ENCODE assay signal across 13 cellular contexts in the genomic region with DNA sequence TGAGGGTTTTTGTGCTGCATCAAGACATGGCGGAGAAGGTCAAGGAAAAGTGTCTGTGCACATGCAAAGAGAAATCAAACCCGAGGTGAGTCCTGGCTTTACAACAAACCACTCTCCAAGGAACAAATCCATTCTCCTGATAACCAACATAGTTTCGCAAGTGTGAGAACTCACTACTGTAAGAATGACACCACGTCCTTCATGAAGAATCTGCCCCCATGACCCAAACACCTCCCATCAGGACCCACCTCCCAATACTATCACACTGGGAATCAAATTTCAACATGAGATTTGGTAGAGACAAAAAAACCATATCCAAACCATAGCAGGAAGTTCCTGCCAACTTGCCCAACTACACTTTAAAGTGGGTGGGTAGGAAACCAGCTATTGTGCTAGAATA. TPM values are rescaled to one million over a fixed set of nuclear protein-coding genes. Genes with fewer than 3 reads are reported as not detected.
A peak's percentile ranks its signal among the peaks of the same experiment; 100 is the strongest.
DNase-seq lines count a peak whose midpoint lies in the region; ATAC-seq and TF ChIP-seq lines count a peak whose summit lies in the region.
"Had no signal": no experiment of that assay in that cellular context is flagged by ENCODE, and none has a peak within 500 bp of the region (broad histone marks: within the 10 kb centered on the region; RNA-seq: fewer than 3 reads in every experiment).

No MANE protein-coding gene starts in this region.

- H3K4me3 ChIP-seq in neural cell (ENCODE audit: low read length), result peak overlapping the region; percentile 75

- no peaks in the 10 kb centered on the region for H3K27me3 ChIP-seq in CD4-positive, alpha-beta T cell (ENCODE audit: control insufficient read depth, insufficient read depth, low read length)
- H3K27me3 ChIP-seq in neural cell (ENCODE audit: insufficient read depth, low read depth, low read length), result no peaks in the 10 kb centered on the region
- H3K27me3 ChIP-seq: upper lobe of right lung had no signal

- intact Hi-C loops in CD4-positive, alpha-beta T cell (cut with DNase I, micrococcal nuclease), result no loop called here

- H3K9ac ChIP-seq in neural cell (ENCODE audit: low read length), result peak overlapping the region; percentile 18

- H3K9me3 ChIP-seq in CD4-positive, alpha-beta T cell (ENCODE audit: control insufficient read depth, low read length), result no peaks in the 10 kb centered on the region
- no peaks in the 10 kb centered on the region for H3K9me3 ChIP-seq in neural cell (ENCODE audit: low read length)
- H3K9me3 ChIP-seq: upper lobe of right lung had no signal

- peak overlapping the region; percentile 96 for H3K27ac Mint-ChIP-seq in CD4-positive, alpha-beta T cell
- H3K27ac Mint-ChIP-seq in HFFc6, result peak overlapping the region; percentile 98
- H3K27ac Mint-ChIP-seq in brain, result peak overlapping the region; percentile 70 to 99 (median 80)
- no peak overlapping the region for H3K27ac Mint-ChIP-seq in T-helper 2 cell treated with Interferon-gamma antibody and Interleukin-4, amounts not matched to agents 5 μg/mL and 100 μg/mL, for 36 hours
- H3K27ac Mint-ChIP-seq: WTC11 had no signal

- TF ChIP-seq RAD21 in neural cell (conservative IDR thresholded peaks at IDR 0.05), result no peak

- no peaks in the 10 kb centered on the region for H3K36me3 ChIP-seq in neural cell (ENCODE audit: insufficient read depth, low read length)
- H3K36me3 ChIP-seq: upper lobe of right lung had no signal

- H2AFZ ChIP-seq in neural cell (ENCODE audit: low read depth, low read length), result no peak overlapping the region

- no peaks in the 10 kb centered on the region for H3K9me3 Mint-ChIP-seq in CD4-positive, alpha-beta T cell
- no peaks in the 10 kb centered on the region for H3K9me3 Mint-ChIP-seq in HFFc6
- peaks cover 0 to 3% (median 0%) of the 10 kb centered on the region in 5 experiments for H3K9me3 Mint-ChIP-seq in brain
- no peaks in the 10 kb centered on the region for H3K9me3 Mint-ChIP-seq in T-helper 2 cell treated with Interferon-gamma antibody and Interleukin-4, amounts not matched to agents 5 μg/mL and 100 μg/mL, for 36 hours
- H3K9me3 Mint-ChIP-seq: naive B cell, WTC11 had no signal

- CTCF ChIA-PET in CD4-positive, alpha-beta T cell (lab: Charles Lee), result interaction anchor here (1.0 kb wide), 1 partner anchor 39 kb away, joined by 3 read pairs; a partner anchor contains a TSS

- no peaks in the 10 kb centered on the region for H3F3A ChIP-seq in neural cell (ENCODE audit: insufficient read depth, low read length, poor library complexity, severe bottlenecking)

- no peaks in the 10 kb centered on the region for H4K20me1 ChIP-seq in neural cell (ENCODE audit: insufficient read depth)

- H3K4me3 Mint-ChIP-seq in CD4-positive, alpha-beta T cell, result peak overlapping the region; percentile 92
- H3K4me3 Mint-ChIP-seq in HFFc6, result peak overlapping the region; percentile 91
- H3K4me3 Mint-ChIP-seq in brain, result peak overlapping the region; percentile 89 to 98 (median 91)
- H3K4me3 Mint-ChIP-seq in T-helper 2 cell treated with Interferon-gamma antibody and Interleukin-4, amounts not matched to agents 5 μg/mL and 100 μg/mL, for 36 hours, result no peak overlapping the region
- H3K4me3 Mint-ChIP-seq: WTC11 had no signal

- H3K4me2 ChIP-seq in neural cell (ENCODE audit: low read length), result peak overlapping the region; percentile 93

- TF ChIP-seq CTCF in CD4-positive, alpha-beta T cell (IDR thresholded peaks at IDR 0.05), result no peak
- TF ChIP-seq CTCF in HFFc6 (IDR thresholded peaks at IDR 0.05) (no peak), brain (conservative IDR thresholded peaks at IDR 0.05) (no peak), neural cell (IDR thresholded peaks at IDR 0.05; ENCODE audit: poor library complexity, severe bottlenecking) (no peak)

- H3K27me3 Mint-ChIP-seq in CD4-positive, alpha-beta T cell, result no peaks in the 10 kb centered on the region
- H3K27me3 Mint-ChIP-seq in HFFc6 (ENCODE audit: insufficient read depth), result no peaks in the 10 kb centered on the region; the same call in 1 of the 2 replicates
- peaks cover 10% of the 10 kb centered on the region for H3K27me3 Mint-ChIP-seq in brain
- peaks cover 5% of the 10 kb centered on the region for H3K27me3 Mint-ChIP-seq in T-helper 2 cell treated with Interferon-gamma antibody and Interleukin-4, amounts not matched to agents 5 μg/mL and 100 μg/mL, for 36 hours (ENCODE audit: low read depth)
- H3K27me3 Mint-ChIP-seq: naive B cell had no signal

- H3K36me3 Mint-ChIP-seq in CD4-positive, alpha-beta T cell (ENCODE audit: low read depth), result peaks cover 11% of the 10 kb centered on the region
- 0 out of 2 replicates have a peak, but pooled peaks cover 7% of the 10 kb centered on the region for H3K36me3 Mint-ChIP-seq in HFFc6 (ENCODE audit: low read depth)
- peaks cover 30% of the 10 kb centered on the region for H3K36me3 Mint-ChIP-seq in brain
- H3K36me3 Mint-ChIP-seq in T-helper 2 cell treated with Interferon-gamma antibody and Interleukin-4, amounts not matched to agents 5 μg/mL and 100 μg/mL, for 36 hours (ENCODE audit: low read depth), result no peaks in the 10 kb centered on the region
- H3K36me3 Mint-ChIP-seq: naive B cell, WTC11 had no signal

- POLR2A ChIA-PET in CD4-positive, alpha-beta T cell (lab: Charles Lee), result interaction anchor here (0.9 to 1.4 kb wide), 3 partner anchors 17 to 605 kb away, joined by 3 read pairs; a partner anchor contains a TSS

- ATAC-seq in CD4-positive, alpha-beta T cell (ENCODE audit: poor library complexity), result no peak
- ATAC-seq: upper lobe of right lung, WTC11 had no signal

- no peak for TF ChIP-seq EP300 in neural cell (conservative IDR thresholded peaks at IDR 0.05; ENCODE audit: poor library complexity, severe bottlenecking)

- DNase-seq in CD4-positive, alpha-beta T cell, result no peak
- DNase-seq in HFFc6 (no peak), hepatic stellate cell (ENCODE audit: low spot score) (no peak)
- DNase-seq in NK-92 treated with Interleukin-12 subunit alpha and Interleukin-12 subunit beta, amount 100 ng/mL, for 24 hours (lab: John Stamatoyannopoulos, UW), result no peak
- no peak for DNase-seq in T-helper 2 cell treated with Interferon-gamma antibody and Interleukin-4, amounts not matched to agents 5 μg/mL and 100 μg/mL, for 36 hours (ENCODE audit: low spot score)
- DNase-seq in stimulated activated CD4-positive, alpha-beta T cell treated with anti-CD3 and anti-CD28 coated beads, Interleukin-12 subunit alpha, Interleukin-12 subunit beta, amount 100 ng/mL, for 4 hours, result no peak
- DNase-seq: activated gamma-delta T cell; effector CD8-positive, alpha-beta T cell; naive B cell; upper lobe of right lung had no signal

- no peak overlapping the region for H3K27ac ChIP-seq in CD4-positive, alpha-beta T cell (ENCODE audit: low read depth, low read length)
- no peak overlapping the region for H3K27ac ChIP-seq in neural cell (ENCODE audit: low read length)
- H3K27ac ChIP-seq: upper lobe of right lung had no signal

- peaks cover 31% of the 10 kb centered on the region for H3K79me2 ChIP-seq in neural cell (replicated peaks; ENCODE audit: insufficient read depth, low read length)

- H3K4me1 Mint-ChIP-seq in CD4-positive, alpha-beta T cell (ENCODE audit: low read depth), result peaks cover 40% of the 10 kb centered on the region
- peaks cover 40% of the 10 kb centered on the region for H3K4me1 Mint-ChIP-seq in HFFc6 (ENCODE audit: low read depth)
- H3K4me1 Mint-ChIP-seq in brain, result peaks cover 48% of the 10 kb centered on the region
- H3K4me1 Mint-ChIP-seq in T-helper 2 cell treated with Interferon-gamma antibody and Interleukin-4, amounts not matched to agents 5 μg/mL and 100 μg/mL, for 36 hours (ENCODE audit: low read depth), result peaks cover 33% of the 10 kb centered on the region

- no peaks in the 10 kb centered on the region for H3K9me2 ChIP-seq in neural cell (ENCODE audit: insufficient read depth, low read length)

TF ChIP-seq in neural cell, 6 proteins besides CTCF, POLR2A, EP300 and RAD21 (continues in another document):
- TF ChIP-seq SMC3 (conservative IDR thresholded peaks at IDR 0.05; ENCODE audit: poor library complexity) (no peak), MXI1 (conservative IDR thresholded peaks at IDR 0.05; ENCODE audit: poor library complexity, severe bottlenecking) (no peak), TAF1 (IDR thresholded peaks at IDR 0.05; ENCODE audit: low read depth) (no peak), POLR2AphosphoS5 (IDR thresholded peaks at IDR 0.05) (no peak)
- TF ChIP-seq, protein P1, sequence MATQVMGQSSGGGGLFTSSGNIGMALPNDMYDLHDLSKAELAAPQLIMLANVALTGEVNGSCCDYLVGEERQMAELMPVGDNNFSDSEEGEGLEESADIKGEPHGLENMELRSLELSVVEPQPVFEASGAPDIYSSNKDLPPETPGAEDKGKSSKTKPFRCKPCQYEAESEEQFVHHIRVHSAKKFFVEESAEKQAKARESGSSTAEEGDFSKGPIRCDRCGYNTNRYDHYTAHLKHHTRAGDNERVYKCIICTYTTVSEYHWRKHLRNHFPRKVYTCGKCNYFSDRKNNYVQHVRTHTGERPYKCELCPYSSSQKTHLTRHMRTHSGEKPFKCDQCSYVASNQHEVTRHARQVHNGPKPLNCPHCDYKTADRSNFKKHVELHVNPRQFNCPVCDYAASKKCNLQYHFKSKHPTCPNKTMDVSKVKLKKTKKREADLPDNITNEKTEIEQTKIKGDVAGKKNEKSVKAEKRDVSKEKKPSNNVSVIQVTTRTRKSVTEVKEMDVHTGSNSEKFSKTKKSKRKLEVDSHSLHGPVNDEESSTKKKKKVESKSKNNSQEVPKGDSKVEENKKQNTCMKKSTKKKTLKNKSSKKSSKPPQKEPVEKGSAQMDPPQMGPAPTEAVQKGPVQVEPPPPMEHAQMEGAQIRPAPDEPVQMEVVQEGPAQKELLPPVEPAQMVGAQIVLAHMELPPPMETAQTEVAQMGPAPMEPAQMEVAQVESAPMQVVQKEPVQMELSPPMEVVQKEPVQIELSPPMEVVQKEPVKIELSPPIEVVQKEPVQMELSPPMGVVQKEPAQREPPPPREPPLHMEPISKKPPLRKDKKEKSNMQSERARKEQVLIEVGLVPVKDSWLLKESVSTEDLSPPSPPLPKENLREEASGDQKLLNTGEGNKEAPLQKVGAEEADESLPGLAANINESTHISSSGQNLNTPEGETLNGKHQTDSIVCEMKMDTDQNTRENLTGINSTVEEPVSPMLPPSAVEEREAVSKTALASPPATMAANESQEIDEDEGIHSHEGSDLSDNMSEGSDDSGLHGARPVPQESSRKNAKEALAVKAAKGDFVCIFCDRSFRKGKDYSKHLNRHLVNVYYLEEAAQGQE (IDR thresholded peaks at IDR 0.05; ENCODE audit: borderline replicate concordance), result no peak

RNA-seq across cellular contexts. Expression of a gene that starts 2.4 kb away (rescaled TPM):
- total RNA-seq in CD4-positive, alpha-beta T cell, result 10 to 100 TPM; 40.1 to 49.6 TPM
- 10 to 100 TPM; 44.1 to 48.9 (median 47.9) TPM for total RNA-seq in HFFc6 (2021; fragmentation: NEBNext Ultra II Directional; extraction: Animal tissue kit (Norgen Biotek cat#: 25700))
- polyA plus RNA-seq in brain (ENCODE audit: insufficient read depth, low read depth, low replicate concordance), result 21.3 TPM
- 7.1 and 10.7 TPM in 2 replicates for polyA plus RNA-seq in neural cell
- 86.9 and 107 TPM in 2 replicates for polyA minus RNA-seq in neural cell

RNA-seq across cellular contexts. Expression of a gene that starts 39.1 kb away (rescaled TPM):
- 1 to 10 TPM; 7.0 to 8.1 TPM for total RNA-seq in CD4-positive, alpha-beta T cell
- total RNA-seq in HFFc6 (2021; fragmentation: NEBNext Ultra II Directional; extraction: Animal tissue kit (Norgen Biotek cat#: 25700)), result 10 to 100 TPM in 2 of 6 experiments, 1 to 10 TPM in 4; 8.6 to 10.9 (median 9.2) TPM
- polyA plus RNA-seq in brain (ENCODE audit: insufficient read depth, low read depth, low replicate concordance) (5.9 TPM), neural cell (25.5 and 26.9 TPM in 2 replicates)
- 20.3 and 21.9 TPM in 2 replicates for polyA minus RNA-seq in neural cell
